Comparison of ENCODE assay signal across 1 cellular context in genomic region chr19:1837625-1838105, GRCh38.
TF ChIP-seq lines count a peak whose summit lies in the region.

No MANE protein-coding gene starts in this region.

TF ChIP-seq in HepG2, 621 proteins besides CTCF, POLR2A, EP300 and RAD21 (continued from another document):
- TF ChIP-seq EHMT2 (IDR thresholded peaks at IDR 0.05; ENCODE audit: borderline replicate concordance, low read depth, low read length) (no peak), ZNF788 (CRISPR knock-in tag; IDR thresholded peaks at IDR 0.05; ENCODE audit: borderline replicate concordance) (peak; percentile 65; the same call in 1 of the 2 replicates), EEA1 (CRISPR knock-in tag; IDR thresholded peaks at IDR 0.05; ENCODE audit: borderline replicate concordance) (no peak), ZNF781 (CRISPR knock-in tag; IDR thresholded peaks at IDR 0.05; ENCODE audit: borderline replicate concordance, not compliant biosample characterization) (peak; percentile 40), PHF21A (CRISPR knock-in tag; IDR thresholded peaks at IDR 0.05) (peak; percentile 57; the same call in 1 of the 2 replicates), ELF3 (CRISPR knock-in tag; IDR thresholded peaks at IDR 0.05) (no peak), ZNF383 (CRISPR knock-in tag; IDR thresholded peaks at IDR 0.05; ENCODE audit: borderline replicate concordance) (0 out of 2 replicates have a peak, but pooled peaks have one; percentile 50), ZNF234 (CRISPR knock-in tag; conservative IDR thresholded peaks at IDR 0.05) (no peak), HDAC6 (IDR thresholded peaks at IDR 0.05; ENCODE audit: low read depth, low read length) (no peak), ZNF772 (CRISPR knock-in tag; IDR thresholded peaks at IDR 0.05) (peak; percentile 45; the same call in 1 of the 2 replicates), KMT2A (CRISPR knock-in tag; IDR thresholded peaks at IDR 0.05) (no peak), DR1 (CRISPR knock-in tag; IDR thresholded peaks at IDR 0.05) (no peak), IRF9 (CRISPR knock-in tag; IDR thresholded peaks at IDR 0.05; ENCODE audit: borderline replicate concordance) (no peak), ZMAT3 (CRISPR knock-in tag; conservative IDR thresholded peaks at IDR 0.05) (no peak), YY1 (IDR thresholded peaks at IDR 0.05; ENCODE audit: insufficient read depth, insufficient replicate concordance, low read depth, low read length) (no peak), ZNF546 (CRISPR knock-in tag; conservative IDR thresholded peaks at IDR 0.05) (no peak), GTF2F1 (IDR thresholded peaks at IDR 0.05; ENCODE audit: low read length) (no peak), SP1 (IDR thresholded peaks at IDR 0.05) (no peak), SP1 (CRISPR knock-in tag; IDR thresholded peaks at IDR 0.05) (no peak), ZNF691 (CRISPR knock-in tag; IDR thresholded peaks at IDR 0.05; ENCODE audit: borderline replicate concordance, low read depth) (no peak), PPARG (CRISPR knock-in tag; conservative IDR thresholded peaks at IDR 0.05) (peak; percentile 91), KDM1A (CRISPR knock-in tag; IDR thresholded peaks at IDR 0.05) (no peak), ISX (CRISPR knock-in tag; conservative IDR thresholded peaks at IDR 0.05) (no peak), ZMYM4 (CRISPR knock-in tag; IDR thresholded peaks at IDR 0.05) (no peak; the same call in 1 of the 2 replicates), RBAK (CRISPR knock-in tag; IDR thresholded peaks at IDR 0.05) (no peak), MEIS2 (CRISPR knock-in tag; IDR thresholded peaks at IDR 0.05) (no peak), ZNF724P (CRISPR knock-in tag; IDR thresholded peaks at IDR 0.05; ENCODE audit: borderline replicate concordance) (0 out of 2 replicates have a peak, but pooled peaks have one; percentile 32), ZHX2 (IDR thresholded peaks at IDR 0.05; ENCODE audit: low read depth) (peak; percentile 51; the same call in 1 of the 2 replicates), ZHX2 (CRISPR knock-in tag; IDR thresholded peaks at IDR 0.05; ENCODE audit: borderline replicate concordance) (no peak), KDM3A (CRISPR knock-in tag; IDR thresholded peaks at IDR 0.05; ENCODE audit: low read depth) (no peak)
TF ChIP-seq in HepG2: peak in this region for 77.
